1 cellular context compared by ENCODE assay signal in genomic region chr6:163940705-163941470, GRCh38.
TF ChIP-seq lines count a peak whose summit lies in the region.

No MANE protein-coding gene starts in this region.

TF ChIP-seq in K562, 482 proteins besides CTCF, POLR2A, EP300 and RAD21 (continued from another document):
- TF ChIP-seq CUX1 (CRISPR knock-in tag; IDR thresholded peaks at IDR 0.05) (no peak), ZNF174 (CRISPR knock-in tag; IDR thresholded peaks at IDR 0.05) (no peak), FOS (IDR thresholded peaks at IDR 0.05; ENCODE audit: extremely low read depth, insufficient read length) (no peak), USF1 (CRISPR knock-in tag; IDR thresholded peaks at IDR 0.05) (no peak), HNRNPUL1 (IDR thresholded peaks at IDR 0.05; ENCODE audit: low read length) (no peak), ZNF717 (CRISPR knock-in tag; IDR thresholded peaks at IDR 0.05) (no peak), RFX5 (IDR thresholded peaks at IDR 0.05; ENCODE audit: low read depth, low read length) (no peak), MAZ (CRISPR knock-in tag; conservative IDR thresholded peaks at IDR 0.05 in 1 of 2, IDR thresholded peaks at IDR 0.05 in 1 of 2) (peak in 1 of 2 experiments; percentile 80; a peak in 2 of 4 replicates), LCOR (CRISPR knock-in tag; IDR thresholded peaks at IDR 0.05) (no peak), ELK3 (CRISPR knock-in tag; IDR thresholded peaks at IDR 0.05) (peak; percentile 36; the same call in 1 of the 2 replicates), CXXC5 (CRISPR knock-in tag; IDR thresholded peaks at IDR 0.05) (0 out of 2 replicates have a peak, but pooled peaks have one; percentile 23), ZNF175 (CRISPR knock-in tag; IDR thresholded peaks at IDR 0.05; ENCODE audit: low read depth) (peak; percentile 86), DPF2 (IDR thresholded peaks at IDR 0.05) (no peak), FOXA3 (CRISPR knock-in tag; conservative IDR thresholded peaks at IDR 0.05 in 1 of 2, IDR thresholded peaks at IDR 0.05 in 1 of 2) (no peak), PYGO2 (tag; IDR thresholded peaks at IDR 0.05) (peak; percentile 88), ZNF431 (CRISPR knock-in tag; IDR thresholded peaks at IDR 0.05) (no peak), ZNF197 (CRISPR knock-in tag; IDR thresholded peaks at IDR 0.05; ENCODE audit: low read depth) (peak; percentile 67; the same call in 1 of the 2 replicates), U2AF1 (optimal IDR thresholded peaks at IDR 0.05; ENCODE audit: low read depth, low read length) (no peak), CLOCK (CRISPR knock-in tag; IDR thresholded peaks at IDR 0.05; ENCODE audit: borderline replicate concordance) (no peak), PCBP2 (IDR thresholded peaks at IDR 0.05; ENCODE audit: low read depth, low read length, poor library complexity, severe bottlenecking) (no peak), RBM14 (IDR thresholded peaks at IDR 0.05; ENCODE audit: borderline replicate concordance, insufficient read depth, low read depth, low read length) (no peak), DLX4 (CRISPR knock-in tag; IDR thresholded peaks at IDR 0.05) (no peak), NFXL1 (CRISPR knock-in tag; IDR thresholded peaks at IDR 0.05) (peak; percentile 79), RB1 (IDR thresholded peaks at IDR 0.05; ENCODE audit: low read depth) (no peak), CSDE1 (IDR thresholded peaks at IDR 0.05) (no peak), ZNF239 (CRISPR knock-in tag; IDR thresholded peaks at IDR 0.05) (peak; percentile 85), SREBF2 (CRISPR knock-in tag; IDR thresholded peaks at IDR 0.05) (no peak), NFIC (IDR thresholded peaks at IDR 0.05) (no peak), ZNF740 (CRISPR knock-in tag; IDR thresholded peaks at IDR 0.05) (no peak), ZNF740 (tag; IDR thresholded peaks at IDR 0.05) (peak in 1 of 2 experiments; percentile 81; a peak in 2 of 4 replicates), PPARD (CRISPR knock-in tag; IDR thresholded peaks at IDR 0.05) (no peak), ZSCAN32 (CRISPR knock-in tag; IDR thresholded peaks at IDR 0.05) (peak; percentile 70; the same call in 1 of the 2 replicates), MCM7 (IDR thresholded peaks at IDR 0.05) (no peak), IRF9 (tag; IDR thresholded peaks at IDR 0.05) (peak; percentile 93), RBM39 (optimal IDR thresholded peaks at IDR 0.05; ENCODE audit: low read depth, low read length) (no peak), ZNF766 (CRISPR knock-in tag; conservative IDR thresholded peaks at IDR 0.05) (peak; percentile 61; the same call in 1 of the 2 replicates)
